Comparison of ENCODE assay signal across 17 cellular contexts in the genomic region with DNA sequence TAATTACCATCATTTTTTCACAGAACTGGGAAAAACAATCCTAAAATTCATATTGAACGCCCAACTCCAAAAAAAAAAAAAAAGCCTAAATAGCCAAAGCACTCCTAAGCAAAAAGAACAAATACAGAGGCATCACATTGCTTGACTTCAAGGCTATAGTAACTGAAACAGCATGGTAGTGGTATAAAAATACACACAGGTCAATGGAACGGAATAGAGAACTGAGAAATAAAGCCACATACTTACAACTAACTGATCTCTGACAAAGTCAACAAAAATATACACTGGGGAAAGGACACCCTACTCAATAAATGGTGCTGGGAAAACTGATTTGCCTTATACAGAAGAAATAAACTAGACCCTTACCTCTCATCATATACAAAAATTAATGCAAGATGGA.
"Had no signal": no experiment of that assay in that cellular context is flagged by ENCODE, and none has a peak within 500 bp of the region (broad histone marks: within the 10 kb centered on the region; RNA-seq: fewer than 3 reads in every experiment).

No MANE protein-coding gene starts in this region.

- H3K4me1 ChIP-seq: body of pancreas, esophagus muscularis mucosa, left ventricle myocardium inferior, tibial artery had no signal

- H3K27me3 ChIP-seq: body of pancreas, esophagus muscularis mucosa, tibial artery had no signal

- ATAC-seq: activated CD8-positive, alpha-beta T cell treated with anti-CD3 and anti-CD28 coated beads, Interleukin-2, amount 10 ng/mL, durations not matched to agents 7 days and 5 days; body of pancreas; mucosa of descending colon; naive thymus-derived CD8-positive, alpha-beta T cell; stimulated activated naive B cell treated with anti-CD40 and anti-IgM and Interleukin-4, amounts not matched to agents 10 μg/mL and 1 μg/mL and 100 μg/mL, for 72 hours had no signal

- H3K9me3 ChIP-seq: body of pancreas, esophagus muscularis mucosa, mucosa of descending colon, tibial artery had no signal

- FAIRE-seq: urothelium cell line had no signal

- H3K27ac ChIP-seq: body of pancreas, coronary artery, esophagus muscularis mucosa, left ventricle myocardium inferior, tibial artery had no signal

- DNase-seq: activated CD4-positive, alpha-beta T cell treated with anti-CD3 and anti-CD28 coated beads, Interleukin-2, amount 10 ng/mL, durations not matched to agents 24 days and 14 days; activated CD4-positive, CD25-positive, alpha-beta regulatory T cell; activated CD8-positive, alpha-beta memory T cell treated with anti-CD3 and anti-CD28 coated beads, Interleukin-2, amount 50 U/mL, for 4 hours; activated CD8-positive, alpha-beta T cell treated with anti-CD3 and anti-CD28 coated beads, Interleukin-2, amount 10 ng/mL, durations not matched to agents 7 days and 5 days; activated gamma-delta T cell treated with Interleukin-2 at 50 U/mL for 16 hours; amniotic stem cell; body of pancreas; hippocampal formation; left ventricle myocardium inferior; mucosa of descending colon; naive thymus-derived CD8-positive, alpha-beta T cell; posterior cingulate gyrus; stimulated activated naive B cell treated with anti-CD40 and anti-IgM and Interleukin-4, amounts not matched to agents 10 μg/mL and 1 μg/mL and 100 μg/mL, for 72 hours; tibial artery had no signal

- H3K4me3 ChIP-seq: body of pancreas, coronary artery, esophagus muscularis mucosa, left ventricle myocardium inferior, mucosa of descending colon, tibial artery had no signal
